8 cellular contexts compared by ENCODE assay signal in genomic region chr17:17824780-17825614, GRCh38. TPM values are rescaled to one million over a fixed set of nuclear protein-coding genes. Genes with fewer than 3 reads are reported as not detected.
DNase-seq lines count a peak whose midpoint lies in the region; ATAC-seq and TF ChIP-seq lines count a peak whose summit lies in the region.

No MANE protein-coding gene starts in this region.

- intact Hi-C loops in uterus (cut with DNase I; ENCODE audit: low total_unique reads) = no loop called here

- TF ChIP-seq POLR2A in uterus (IDR thresholded peaks at IDR 0.05) = no peak

- H3K27me3 Mint-ChIP-seq in activated naive CD4-positive, alpha-beta T cell treated with anti-CD3 and anti-CD28 coated beads, Interleukin-2, amount 50 U/mL, for 24 hours = no peaks in the 10 kb centered on the region
- H3K27me3 Mint-ChIP-seq in memory B cell = no peaks in the 10 kb centered on the region

- no peak overlapping the region for H3K4me3 ChIP-seq in uterus

- no peaks in the 10 kb centered on the region for H3K36me3 ChIP-seq in uterus

- H3K4me3 Mint-ChIP-seq in activated naive CD4-positive, alpha-beta T cell treated with anti-CD3 and anti-CD28 coated beads, Interleukin-2, amount 50 U/mL, for 24 hours = peak overlapping the region; percentile 80
- peak overlapping the region; percentile 81 for H3K4me3 Mint-ChIP-seq in memory B cell

- H3K27me3 ChIP-seq in uterus = no peaks in the 10 kb centered on the region

- H3K9me3 Mint-ChIP-seq in activated naive CD4-positive, alpha-beta T cell treated with anti-CD3 and anti-CD28 coated beads, Interleukin-2, amount 50 U/mL, for 24 hours = no peaks in the 10 kb centered on the region
- no peaks in the 10 kb centered on the region for H3K9me3 Mint-ChIP-seq in memory B cell

- peak overlapping the region; percentile 30 for H3K27ac Mint-ChIP-seq in activated naive CD4-positive, alpha-beta T cell treated with anti-CD3 and anti-CD28 coated beads, Interleukin-2, amount 50 U/mL, for 24 hours
- peak overlapping the region; percentile 74 for H3K27ac Mint-ChIP-seq in memory B cell

- peak overlapping the region; percentile 75 for H3K27ac ChIP-seq in angular gyrus (ENCODE audit: low read depth, low read length)
- peak overlapping the region; percentile 65 to 86 for H3K27ac ChIP-seq in uterus

- ATAC-seq in memory B cell (ENCODE audit: low read depth) (no peak), HG02623 (IDR thresholded peaks at IDR 0.05; ENCODE audit: unreplicated experiment) (no peak)

- peaks cover 15 to 34% of the 10 kb centered on the region in 2 donors for H3K4me1 ChIP-seq in uterus

- TF ChIP-seq CTCF in uterus (IDR thresholded peaks at IDR 0.05) = no peak

- DNase-seq in activated naive CD4-positive, alpha-beta T cell treated with anti-CD3 and anti-CD28 coated beads, Interleukin-2, amount 50 U/mL, for 16 hours = no peak
- DNase-seq in memory B cell (ENCODE audit: low spot score in 2 of 2) (no peak), uterus (peak in 1 of 2 donors; percentile 31), mucosa of gallbladder (ENCODE audit: low spot score) (no peak)
- no peak for DNase-seq in activated CD4-positive, CD25-positive, alpha-beta regulatory T cell (lab: John Stamatoyannopoulos, UW)

- H3K4me1 Mint-ChIP-seq in activated naive CD4-positive, alpha-beta T cell treated with anti-CD3 and anti-CD28 coated beads, Interleukin-2, amount 50 U/mL, for 24 hours = peaks cover 86% of the 10 kb centered on the region
- peaks cover 28% of the 10 kb centered on the region for H3K4me1 Mint-ChIP-seq in memory B cell

- H3K9me3 ChIP-seq in uterus = no peaks in the 10 kb centered on the region

- H3K36me3 Mint-ChIP-seq in activated naive CD4-positive, alpha-beta T cell treated with anti-CD3 and anti-CD28 coated beads, Interleukin-2, amount 50 U/mL, for 24 hours = no peaks in the 10 kb centered on the region
- peaks cover 1% of the 10 kb centered on the region for H3K36me3 Mint-ChIP-seq in memory B cell

RNA-seq across cellular contexts. Expression of gene SREBF1, which starts 11.8 kb away (rescaled TPM):
- 10 to 100 TPM; 24.8 to 94.6 (median 31.5) TPM for total RNA-seq in uterus
- total RNA-seq in mucosa of gallbladder = 129 TPM
